In genomic region chr1:63890468-63890867, GRCh38 we compare ENCODE assay signal across 23 cellular contexts.
"Had no signal": no experiment of that assay in that cellular context is flagged by ENCODE, and none has a peak within 500 bp of the region (broad histone marks: within the 10 kb centered on the region; RNA-seq: fewer than 3 reads in every experiment).

No MANE protein-coding gene starts in this region.

- ATAC-seq: activated T-cell treated with anti-CD3 and anti-CD28 coated beads, Interleukin-2, amount 50 U/mL, for 4 hours had no signal

- H3K27ac Mint-ChIP-seq: activated CD4-positive, alpha-beta memory T cell treated with anti-CD3 and anti-CD28 coated beads for 36 hours; activated CD4-positive, alpha-beta T cell treated with anti-CD3 and anti-CD28 coated beads, Interleukin-2, amount 10 ng/mL, durations not matched to agents 7 days and 5 days; activated naive CD4-positive, alpha-beta T cell treated with anti-CD3 and anti-CD28 coated beads for 36 hours; activated naive CD8-positive, alpha-beta T cell; brain; T-helper 17 cell had no signal

- H3K9me3 Mint-ChIP-seq: activated CD4-positive, alpha-beta memory T cell treated with anti-CD3 and anti-CD28 coated beads for 36 hours; activated CD4-positive, alpha-beta T cell treated with anti-CD3 and anti-CD28 coated beads, Interleukin-2, amount 10 ng/mL, durations not matched to agents 7 days and 5 days; activated T-cell treated with anti-CD3 and anti-CD28 coated beads, Interleukin-2, amount 50 U/mL, for 4 hours; brain had no signal

- DNase-seq: activated CD4-positive, alpha-beta memory T cell treated with anti-CD3 and anti-CD28 coated beads for 36 hours; activated CD4-positive, alpha-beta T cell treated with anti-CD3 and anti-CD28 coated beads, Interleukin-2, amount 10 ng/mL, durations not matched to agents 7 days and 5 days; activated CD4-positive, CD25-positive, alpha-beta regulatory T cell; activated CD8-positive, alpha-beta memory T cell treated with anti-CD3 and anti-CD28 coated beads for 24 hours; activated effector memory CD4-positive, alpha-beta T cell treated with anti-CD3 and anti-CD28 coated beads, Interleukin-2, amount 50 U/mL, for 16 hours; activated naive CD4-positive, alpha-beta T cell treated with anti-CD3 and anti-CD28 coated beads for 36 hours; activated T-cell treated with anti-CD3 and anti-CD28 coated beads, Interleukin-2, amount 50 U/mL, for 4 hours; amygdala; KG1; NCI-H1092; NCI-H1417; NCI-H1694; NCI-H2029; NCI-H510A treated with DMSO at 0.1 percent for 48 hours; NCI-H69; NK-92 treated with Interleukin-12 subunit alpha and Interleukin-12 subunit beta, amount 100 ng/mL, for 24 hours; PC-9; SHP77 treated with DMSO at 0.1 percent for 48 hours; T-helper 17 cell; T-helper 9 cell had no signal

- H3K4me3 Mint-ChIP-seq: activated CD4-positive, alpha-beta memory T cell treated with anti-CD3 and anti-CD28 coated beads for 36 hours; activated CD4-positive, alpha-beta T cell treated with anti-CD3 and anti-CD28 coated beads, Interleukin-2, amount 10 ng/mL, durations not matched to agents 7 days and 5 days; activated naive CD4-positive, alpha-beta T cell treated with anti-CD3 and anti-CD28 coated beads for 36 hours; activated naive CD8-positive, alpha-beta T cell; activated T-cell treated with anti-CD3 and anti-CD28 coated beads, Interleukin-2, amount 50 U/mL, for 4 hours; brain; T-helper 17 cell had no signal

- H3K36me3 Mint-ChIP-seq: activated CD4-positive, alpha-beta memory T cell treated with anti-CD3 and anti-CD28 coated beads for 36 hours; activated naive CD8-positive, alpha-beta T cell; brain had no signal

- H3K4me2 ChIP-seq: PC-9 had no signal

- H2AFZ ChIP-seq: PC-9 had no signal

- FAIRE-seq: astrocyte had no signal

- H3K27me3 Mint-ChIP-seq: activated naive CD8-positive, alpha-beta T cell had no signal

- H3K4me3 ChIP-seq: PC-9 had no signal

- H3K27ac ChIP-seq: PC-9 had no signal

- H3K4me1 Mint-ChIP-seq: activated CD4-positive, alpha-beta T cell treated with anti-CD3 and anti-CD28 coated beads, Interleukin-2, amount 10 ng/mL, durations not matched to agents 7 days and 5 days; T-helper 17 cell had no signal
